1 cellular context compared by ENCODE assay signal in genomic region chr9:1328341-1328740, GRCh38.
TF ChIP-seq lines count a peak whose summit lies in the region.

No MANE protein-coding gene starts in this region.

TF ChIP-seq in GM12878, 131 proteins besides CTCF, POLR2A, EP300 and RAD21 (continued from another document):
- peak; percentile 35; the same call in 1 of the 2 replicates for TF ChIP-seq ZNF687 (IDR thresholded peaks at IDR 0.05)
- no peak for TF ChIP-seq PRDM15 (CRISPR knock-in tag; IDR thresholded peaks at IDR 0.05)
- 0 out of 2 replicates have a peak, but pooled peaks have one; percentile 18 for TF ChIP-seq GABPA (IDR thresholded peaks at IDR 0.05; ENCODE audit: low read depth)
- TF ChIP-seq PAX8 (IDR thresholded peaks at IDR 0.05): no peak
